Comparison of ENCODE assay signal across 1 cellular context in the genomic region with DNA sequence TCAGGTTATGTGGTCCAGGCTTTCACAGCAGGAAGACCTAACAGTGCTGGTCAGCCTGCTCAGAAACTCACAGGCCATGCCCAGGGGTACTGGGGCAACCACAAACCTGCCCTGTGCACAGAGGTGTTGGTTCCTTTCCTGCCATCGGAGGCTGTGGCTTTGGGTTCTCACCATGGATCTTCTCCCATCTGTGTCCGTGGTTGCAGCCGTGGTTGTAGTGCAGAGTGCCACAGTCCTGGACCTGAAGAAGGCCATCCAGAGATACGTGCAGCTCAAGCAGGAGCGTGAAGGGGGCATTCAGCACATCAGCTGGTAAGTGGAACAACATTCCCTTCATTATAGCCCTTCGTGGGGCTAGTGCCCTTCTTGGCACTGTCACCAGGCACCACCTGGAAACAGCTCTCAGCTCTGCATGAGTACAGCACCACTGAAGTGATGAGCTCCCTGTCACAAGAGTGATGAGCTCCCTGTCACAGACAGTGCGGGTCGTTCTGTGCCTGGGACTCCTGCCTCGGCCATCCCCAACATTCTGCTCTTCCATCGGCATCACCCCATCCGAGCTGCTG.
TF ChIP-seq lines count a peak whose summit lies in the region.

No MANE protein-coding gene starts in this region.

TF ChIP-seq in IMR-90, 13 proteins besides CTCF, POLR2A, EP300 and RAD21:
- TF ChIP-seq RCOR1 (IDR thresholded peaks at IDR 0.05; ENCODE audit: insufficient replicate concordance, low read length) (no peak), FOS (IDR thresholded peaks at IDR 0.05; ENCODE audit: low read depth, low read length) (no peak), BHLHE40 (IDR thresholded peaks at IDR 0.05; ENCODE audit: low read depth, low read length) (no peak), SMC3 (IDR thresholded peaks at IDR 0.05; ENCODE audit: low read depth, low read length) (no peak), MAFK (IDR thresholded peaks at IDR 0.05; ENCODE audit: low read depth, low read length) (no peak), NFE2L2 (IDR thresholded peaks at IDR 0.05; ENCODE audit: low read depth, low read length) (no peak), MAZ (IDR thresholded peaks at IDR 0.05; ENCODE audit: borderline replicate concordance, low read depth, low read length) (no peak), CHD1 (IDR thresholded peaks at IDR 0.05; ENCODE audit: low read depth, low read length) (no peak), USF2 (IDR thresholded peaks at IDR 0.05; ENCODE audit: low read depth, low read length) (no peak), CEBPB (IDR thresholded peaks at IDR 0.05; ENCODE audit: low read depth, low read length) (no peak), MXI1 (IDR thresholded peaks at IDR 0.05; ENCODE audit: borderline replicate concordance, low read depth, low read length) (no peak)
- TF ChIP-seq, protein P1, sequence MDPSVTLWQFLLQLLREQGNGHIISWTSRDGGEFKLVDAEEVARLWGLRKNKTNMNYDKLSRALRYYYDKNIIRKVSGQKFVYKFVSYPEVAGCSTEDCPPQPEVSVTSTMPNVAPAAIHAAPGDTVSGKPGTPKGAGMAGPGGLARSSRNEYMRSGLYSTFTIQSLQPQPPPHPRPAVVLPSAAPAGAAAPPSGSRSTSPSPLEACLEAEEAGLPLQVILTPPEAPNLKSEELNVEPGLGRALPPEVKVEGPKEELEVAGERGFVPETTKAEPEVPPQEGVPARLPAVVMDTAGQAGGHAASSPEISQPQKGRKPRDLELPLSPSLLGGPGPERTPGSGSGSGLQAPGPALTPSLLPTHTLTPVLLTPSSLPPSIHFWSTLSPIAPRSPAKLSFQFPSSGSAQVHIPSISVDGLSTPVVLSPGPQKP (IDR thresholded peaks at IDR 0.05; ENCODE audit: borderline replicate concordance, low read depth, low read length): no peak
